ENCODE assay signal across 20 cellular contexts in the genomic region with DNA sequence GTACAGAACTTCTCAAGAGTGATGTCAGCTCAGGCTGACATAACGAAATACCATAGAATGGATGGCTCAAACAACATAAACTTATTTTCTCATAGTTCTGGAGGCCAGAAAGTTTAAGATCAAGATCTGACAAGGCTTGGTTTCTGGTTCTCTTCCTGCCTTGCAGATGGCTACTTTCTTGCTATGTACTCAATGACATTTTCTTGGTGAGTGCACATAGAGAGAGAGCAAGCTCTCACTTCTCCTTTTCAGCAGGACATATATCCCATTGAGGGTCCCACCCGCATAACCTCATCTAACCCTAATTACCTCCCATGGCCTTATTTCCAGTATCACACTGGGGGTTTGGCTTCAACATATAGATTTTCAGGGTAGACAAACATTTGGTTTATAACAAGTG.
A peak's percentile ranks its signal among the peaks of the same experiment; 100 is the strongest.
DNase-seq lines count a peak whose midpoint lies in the region; ATAC-seq and TF ChIP-seq lines count a peak whose summit lies in the region.
"Had no signal": no experiment of that assay in that cellular context is flagged by ENCODE, and none has a peak within 500 bp of the region (broad histone marks: within the 10 kb centered on the region; RNA-seq: fewer than 3 reads in every experiment).

No MANE protein-coding gene starts in this region.

- no peaks in the 10 kb centered on the region for H3K4me1 ChIP-seq in heart left ventricle
- no peaks in the 10 kb centered on the region for H3K4me1 ChIP-seq in mucosa of descending colon (ENCODE audit: low read depth)
- H3K4me1 ChIP-seq: colonic mucosa, left lung, right atrium auricular region, SJCRH30 had no signal

- intact Hi-C loops in heart left ventricle (cut with DNase I) (no loop called here), mucosa of descending colon (cut with DNase I, micrococcal nuclease) (no loop called here)

- DNase-seq in KBM-7: peak; percentile 67
- no peak for DNase-seq in stimulated activated effector memory CD8-positive, alpha-beta T cell treated with anti-CD3 and anti-CD28 coated beads, Interleukin-12 subunit alpha, Interleukin-12 subunit beta, amount 100 ng/mL, for 72 hours (ENCODE audit: low spot score in 2 of 2)
- DNase-seq in COLO829 (ENCODE audit: low spot score): no peak
- no peak for DNase-seq in heart left ventricle
- DNase-seq in mucosa of descending colon: no peak
- DNase-seq: colonic mucosa; hypothalamus; left lung; NCI-H69; SJCRH30; stimulated activated CD4-positive, alpha-beta T cell treated with anti-CD3 and anti-CD28 coated beads, Interleukin-4, amount 100 ng/mL, for 4 hours; stimulated activated naive CD8-positive, alpha-beta T cell treated with anti-CD3 and anti-CD28 coated beads, Interleukin-15, amount 100 ng/mL, for 72 hours had no signal

- no peaks in the 10 kb centered on the region for H3K9me3 ChIP-seq in heart left ventricle
- H3K9me3 ChIP-seq in mucosa of descending colon: no peaks in the 10 kb centered on the region
- H3K9me3 ChIP-seq: colonic mucosa, left lung, right atrium auricular region, SJCRH30 had no signal

- TF ChIP-seq POLR2A in heart left ventricle (IDR thresholded peaks at IDR 0.05): no peak

- H3K9me3 Mint-ChIP-seq in stimulated activated effector memory CD8-positive, alpha-beta T cell treated with anti-CD3 and anti-CD28 coated beads, Interleukin-12 subunit alpha, Interleukin-12 subunit beta, amount 100 ng/mL, for 72 hours: peaks cover 10% of the 10 kb centered on the region
- H3K9me3 Mint-ChIP-seq: WTC11 had no signal

- H3K4me1 Mint-ChIP-seq in stimulated activated effector memory CD8-positive, alpha-beta T cell treated with anti-CD3 and anti-CD28 coated beads, Interleukin-12 subunit alpha, Interleukin-12 subunit beta, amount 100 ng/mL, for 72 hours: no peaks in the 10 kb centered on the region
- H3K4me1 Mint-ChIP-seq: stimulated activated naive CD8-positive, alpha-beta T cell treated with anti-CD3 and anti-CD28 coated beads, Interleukin-15, amount 100 ng/mL, for 72 hours had no signal

- no peak for TF ChIP-seq CTCF in heart left ventricle (IDR thresholded peaks at IDR 0.05)
- no peak for TF ChIP-seq CTCF in mucosa of descending colon (IDR thresholded peaks at IDR 0.05)

- H3K36me3 ChIP-seq in heart left ventricle: no peaks in the 10 kb centered on the region
- H3K36me3 ChIP-seq in mucosa of descending colon (ENCODE audit: low read depth): no peaks in the 10 kb centered on the region
- H3K36me3 ChIP-seq: colonic mucosa, left lung, right atrium auricular region, SJCRH30 had no signal

- peak; percentile 83 for ATAC-seq in GM18499 (IDR thresholded peaks at IDR 0.05; ENCODE audit: insufficient read depth, unreplicated experiment)
- ATAC-seq in GM19467 (IDR thresholded peaks at IDR 0.05; ENCODE audit: unreplicated experiment): peak; percentile 82
- ATAC-seq in HG02981 (IDR thresholded peaks at IDR 0.05; ENCODE audit: unreplicated experiment): peak; percentile 87
- ATAC-seq in stimulated activated effector memory CD8-positive, alpha-beta T cell treated with anti-CD3 and anti-CD28 coated beads, Interleukin-12 subunit alpha, Interleukin-12 subunit beta, amount 100 ng/mL, for 72 hours: no peak
- ATAC-seq in heart left ventricle: no peak
- no peak for ATAC-seq in mucosa of descending colon
- ATAC-seq: esophagus mucosa; HCT116; left lung; natural killer cell treated with Interleukin-12 subunit alpha and Interleukin-12 subunit beta and Interleukin-15 and Interleukin-18, amount 100 ng/mL, for 72 hours; stimulated activated naive CD8-positive, alpha-beta T cell treated with anti-CD3 and anti-CD28 coated beads, Interleukin-15, amount 100 ng/mL, for 72 hours; WTC11 had no signal

- 66 to 86% (median 81%) methylated on average over 2 of the region's 2 CpGs for WGBS in heart left ventricle, 4 donors

- in situ Hi-C loops in KBM-7 (cut with MboI; ENCODE audit: low pct_unique_long_range_greater_than_20kb, low sequenced_read_pairs): no loop called here

- H3K27ac ChIP-seq in heart left ventricle: no peak overlapping the region
- H3K27ac ChIP-seq: colonic mucosa, left lung, right atrium auricular region, SJCRH30 had no signal

- no peak overlapping the region for H3K27ac Mint-ChIP-seq in stimulated activated effector memory CD8-positive, alpha-beta T cell treated with anti-CD3 and anti-CD28 coated beads, Interleukin-12 subunit alpha, Interleukin-12 subunit beta, amount 100 ng/mL, for 72 hours
- H3K27ac Mint-ChIP-seq: natural killer cell treated with Interleukin-12 subunit alpha and Interleukin-12 subunit beta and Interleukin-15 and Interleukin-18, amount 100 ng/mL, for 72 hours; stimulated activated naive CD8-positive, alpha-beta T cell treated with anti-CD3 and anti-CD28 coated beads, Interleukin-15, amount 100 ng/mL, for 72 hours; WTC11 had no signal

- H3K4me3 ChIP-seq in heart left ventricle (no peak overlapping the region), mucosa of descending colon (no peak overlapping the region)
- H3K4me3 ChIP-seq: colonic mucosa, left lung, right atrium auricular region, SJCRH30 had no signal

- no peak overlapping the region for H3K4me3 Mint-ChIP-seq in stimulated activated effector memory CD8-positive, alpha-beta T cell treated with anti-CD3 and anti-CD28 coated beads, Interleukin-12 subunit alpha, Interleukin-12 subunit beta, amount 100 ng/mL, for 72 hours
- H3K4me3 Mint-ChIP-seq: natural killer cell treated with Interleukin-12 subunit alpha and Interleukin-12 subunit beta and Interleukin-15 and Interleukin-18, amount 100 ng/mL, for 72 hours; stimulated activated naive CD8-positive, alpha-beta T cell treated with anti-CD3 and anti-CD28 coated beads, Interleukin-15, amount 100 ng/mL, for 72 hours; WTC11 had no signal

- H3K27me3 ChIP-seq in heart left ventricle: no peaks in the 10 kb centered on the region
- H3K27me3 ChIP-seq: colonic mucosa, left lung, right atrium auricular region, SJCRH30 had no signal

- no peaks in the 10 kb centered on the region for H3K36me3 Mint-ChIP-seq in stimulated activated effector memory CD8-positive, alpha-beta T cell treated with anti-CD3 and anti-CD28 coated beads, Interleukin-12 subunit alpha, Interleukin-12 subunit beta, amount 100 ng/mL, for 72 hours
- H3K36me3 Mint-ChIP-seq: natural killer cell treated with Interleukin-12 subunit alpha and Interleukin-12 subunit beta and Interleukin-15 and Interleukin-18, amount 100 ng/mL, for 72 hours; WTC11 had no signal

Comparison
In these comparisons a context has a peak if more than half of its experiments do, and no peak if none do; other contexts are left out.
1. ATAC-seq: peak in GM18499 (single experiment), GM19467 (single experiment) and HG02981 (single experiment); none in stimulated activated effector memory CD8-positive, alpha-beta T cell treated with anti-CD3 and anti-CD28 coated beads, Interleukin-12 subunit alpha, Interleukin-12 subunit beta, amount 100 ng/mL, for 72 hours (single experiment), heart left ventricle (0 of 4) and mucosa of descending colon (single experiment).